In the genomic region with DNA sequence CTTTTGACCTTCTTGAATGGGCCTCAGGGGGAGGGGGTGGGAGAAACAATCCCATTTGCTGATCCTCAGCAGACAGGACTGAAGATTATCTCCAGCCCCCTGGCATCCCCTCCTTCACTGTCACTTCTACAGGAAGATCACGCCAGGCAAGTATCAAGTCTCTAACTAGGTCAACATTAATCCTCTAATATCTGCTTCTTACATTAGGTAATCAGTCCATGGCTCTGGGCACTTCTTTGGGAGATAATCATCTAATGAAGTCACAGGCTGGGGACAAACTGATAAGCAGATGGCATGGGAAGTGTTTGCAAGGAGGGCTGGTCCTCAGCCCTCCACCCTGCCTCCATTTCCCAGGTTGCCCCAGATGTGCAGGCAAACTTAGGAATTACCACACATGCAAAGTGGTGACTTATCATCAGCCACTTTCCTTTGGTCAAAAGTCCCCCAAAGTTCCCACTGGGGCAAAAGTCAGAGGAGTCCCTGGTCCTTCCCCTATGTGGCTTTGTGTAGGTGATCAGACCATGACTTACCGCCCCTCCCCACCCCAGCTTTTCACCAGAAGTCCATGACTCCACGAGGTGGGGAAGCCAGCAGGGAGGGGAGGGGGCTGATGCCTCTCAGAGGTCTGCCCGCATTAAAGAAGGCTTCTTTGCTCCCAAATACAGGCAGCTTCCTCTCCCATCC, we compare ENCODE assay signal across 9 cellular contexts. TPM values are rescaled to one million over a fixed set of nuclear protein-coding genes. Genes with fewer than 3 reads are reported as not detected.
DNase-seq lines count a peak whose midpoint lies in the region; ATAC-seq and TF ChIP-seq lines count a peak whose summit lies in the region.
"Had no signal": no experiment of that assay in that cellular context is flagged by ENCODE, and none has a peak within 500 bp of the region (broad histone marks: within the 10 kb centered on the region; RNA-seq: fewer than 3 reads in every experiment).

No MANE protein-coding gene starts in this region.

- H3K4me3 ChIP-seq in BLaER1 (no peak overlapping the region), mesendoderm (ENCODE audit: low read length) (no peak overlapping the region)
- H3K4me3 ChIP-seq: MG63 had no signal

- ATAC-seq in activated CD8-positive, alpha-beta T cell treated with anti-CD3 and anti-CD28 coated beads for 36 hours = no peak
- ATAC-seq in HG02884 (IDR thresholded peaks at IDR 0.05; ENCODE audit: unreplicated experiment) = no peak

- POLR2A ChIA-PET in activated CD8-positive, alpha-beta T cell treated with anti-CD3 and anti-CD28 coated beads for 36 hours (lab: Charles Lee) = interaction anchor here (1.1 to 67.1 kb wide), 3 partner anchors 9 to 74 kb away, joined by 4 to 2439 read pairs (median 2439); a partner anchor contains a TSS

- H2BK120ac ChIP-seq in mesendoderm (ENCODE audit: low read depth, low read length) = no peak overlapping the region

- H3K36me3 Mint-ChIP-seq in activated CD8-positive, alpha-beta T cell treated with anti-CD3 and anti-CD28 coated beads for 36 hours (ENCODE audit: low read depth) = peaks cover 96% of the 10 kb centered on the region
- peaks cover 6% of the 10 kb centered on the region for H3K36me3 Mint-ChIP-seq in HFFc6 (ENCODE audit: low read depth)

- H3K18ac ChIP-seq in mesendoderm (ENCODE audit: low read length) = no peak overlapping the region

- no peaks in the 10 kb centered on the region for H3K9me3 ChIP-seq in BLaER1
- H3K9me3 ChIP-seq: MG63 had no signal

- no peak overlapping the region for H2BK5ac ChIP-seq in mesendoderm (ENCODE audit: low read length)

- H3K27ac Mint-ChIP-seq in activated CD8-positive, alpha-beta T cell treated with anti-CD3 and anti-CD28 coated beads for 36 hours = peak overlapping the region; percentile 94
- H3K27ac Mint-ChIP-seq in HFFc6 = no peak overlapping the region

- no peak for TF ChIP-seq CTCF in activated CD8-positive, alpha-beta T cell treated with anti-CD3 and anti-CD28 coated beads for 36 hours (IDR thresholded peaks at IDR 0.05)
- TF ChIP-seq CTCF in GM20000 (IDR thresholded peaks at IDR 0.05; ENCODE audit: extremely low read depth, missing control alignments) (no peak), HFFc6 (IDR thresholded peaks at IDR 0.05) (no peak)

- H3K36me3 ChIP-seq in BLaER1 = no peaks in the 10 kb centered on the region
- no peaks in the 10 kb centered on the region for H3K36me3 ChIP-seq in mesendoderm (ENCODE audit: control insufficient read depth, insufficient read depth, low read length)
- H3K36me3 ChIP-seq: MG63 had no signal

- intact Hi-C loops in activated CD8-positive, alpha-beta T cell treated with anti-CD3 and anti-CD28 coated beads for 36 hours (cut with micrococcal nuclease) = no loop called here

- DNase-seq in activated CD8-positive, alpha-beta T cell treated with anti-CD3 and anti-CD28 coated beads for 36 hours = no peak
- DNase-seq in mesendoderm (peak; percentile 46), GM20000 (ENCODE audit: low spot score) (no peak), HFFc6 (no peak), NCI-H2081 treated with DMSO at 0.1 percent for 48 hours (lab: John Stamatoyannopoulos, UW) (no peak)
- DNase-seq: MG63 had no signal

- H4K8ac ChIP-seq in mesendoderm (ENCODE audit: low read depth, low read length) = no peak overlapping the region

- H3K9me3 Mint-ChIP-seq in activated CD8-positive, alpha-beta T cell treated with anti-CD3 and anti-CD28 coated beads for 36 hours = no peaks in the 10 kb centered on the region
- H3K9me3 Mint-ChIP-seq in HFFc6 = no peaks in the 10 kb centered on the region

- CTCF ChIA-PET in activated CD8-positive, alpha-beta T cell treated with anti-CD3 and anti-CD28 coated beads for 36 hours (lab: Charles Lee) = interaction anchor here (0.8 to 7.3 kb wide), 7 partner anchors 11 to 151 kb away, joined by 3 to 59 read pairs (median 3); no protein-coding TSS in a partner anchor

- H3K4me1 Mint-ChIP-seq in activated CD8-positive, alpha-beta T cell treated with anti-CD3 and anti-CD28 coated beads for 36 hours (ENCODE audit: low read depth) = peaks cover 49% of the 10 kb centered on the region
- H3K4me1 Mint-ChIP-seq in HFFc6 (ENCODE audit: low read depth) = peaks cover 52% of the 10 kb centered on the region

- TF ChIP-seq POLR2A in GM18526 (IDR thresholded peaks at IDR 0.05; ENCODE audit: extremely low read depth, insufficient read length) = peak; percentile 41

- H3K4ac ChIP-seq in mesendoderm (ENCODE audit: low read depth, low read length) = no peak overlapping the region

- no CpG with 5 or more reads among the region's 4 CpGs for WGBS in mesendoderm (ENCODE audit: extremely low coverage, insufficient coverage, low lambda C conversion rate)

- no peak overlapping the region for H3K9ac ChIP-seq in BLaER1
- H3K9ac ChIP-seq in mesendoderm (ENCODE audit: low read length) = no peak overlapping the region

- no peak overlapping the region for H3K27ac ChIP-seq in BLaER1
- H3K27ac ChIP-seq in mesendoderm (ENCODE audit: low read depth, low read length) = no peak overlapping the region

- H3K27me3 ChIP-seq in BLaER1 (no peaks in the 10 kb centered on the region), mesendoderm (ENCODE audit: insufficient read depth, low read length, poor library complexity) (no peaks in the 10 kb centered on the region)
- H3K27me3 ChIP-seq: MG63 had no signal

- H4K5ac ChIP-seq in mesendoderm (ENCODE audit: low read length) = no peak overlapping the region

- H3K4me1 ChIP-seq in BLaER1 = peaks cover 27% of the 10 kb centered on the region
- H3K4me1 ChIP-seq in mesendoderm (ENCODE audit: control insufficient read depth, low read depth, low read length) = peaks cover 4% of the 10 kb centered on the region

- no peak overlapping the region for H2AK5ac ChIP-seq in mesendoderm (ENCODE audit: low read length)

- no peak overlapping the region for H3K56ac ChIP-seq in mesendoderm (ENCODE audit: low read length)

- no peak overlapping the region for H2BK15ac ChIP-seq in mesendoderm (replicated peaks; ENCODE audit: low read depth)

- H3K27me3 Mint-ChIP-seq in activated CD8-positive, alpha-beta T cell treated with anti-CD3 and anti-CD28 coated beads for 36 hours = no peaks in the 10 kb centered on the region
- H3K27me3 Mint-ChIP-seq in HFFc6 (ENCODE audit: insufficient read depth) = no peaks in the 10 kb centered on the region

- H3K4me3 Mint-ChIP-seq in activated CD8-positive, alpha-beta T cell treated with anti-CD3 and anti-CD28 coated beads for 36 hours = peak overlapping the region; percentile 88
- no peak overlapping the region for H3K4me3 Mint-ChIP-seq in HFFc6

- H3K23ac ChIP-seq in mesendoderm (ENCODE audit: low read length) = no peak overlapping the region

- no peaks in the 10 kb centered on the region for H4K20me1 ChIP-seq in BLaER1

- no peaks in the 10 kb centered on the region for H3K79me2 ChIP-seq in mesendoderm (ENCODE audit: control insufficient read depth, insufficient read depth, low read length)

- H3K4me2 ChIP-seq in BLaER1 (peak overlapping the region; percentile 1; the same call in 1 of the 2 replicates), mesendoderm (ENCODE audit: low read length) (no peak overlapping the region)

- no peaks in the 10 kb centered on the region for H3K79me1 ChIP-seq in mesendoderm (ENCODE audit: low read length)

RNA-seq across cellular contexts. Expression of a gene that starts 6.0 kb away (rescaled TPM):
- 100 to 1,000 TPM; 147 to 150 TPM for total RNA-seq in activated CD8-positive, alpha-beta T cell treated with anti-CD3 and anti-CD28 coated beads for 36 hours
- polyA plus RNA-seq in mesendoderm (2013, experiment 1 of 2) = 0.29 TPM
- 0.27 TPM for polyA plus RNA-seq in mesendoderm (2013, experiment 2 of 2)
- total RNA-seq in HFFc6 (2021; fragmentation: NEBNext Ultra II Directional; extraction: Animal tissue kit (Norgen Biotek cat#: 25700)) = 1 to 10 TPM in 1 of 6 experiments, under 1 TPM in 5; 0.54 to 1.0 (median 0.87) TPM

RNA-seq across cellular contexts. Expression of a gene that starts 43.6 kb away (rescaled TPM):
- total RNA-seq in activated CD8-positive, alpha-beta T cell treated with anti-CD3 and anti-CD28 coated beads for 36 hours = 100 to 1,000 TPM; 210 to 216 TPM
- 11.6 TPM for polyA plus RNA-seq in mesendoderm (2013, experiment 1 of 2)
- polyA plus RNA-seq in mesendoderm (2013, experiment 2 of 2) = 12.8 TPM
- 10 to 100 TPM; 49.1 to 83.4 (median 75.7) TPM for total RNA-seq in HFFc6 (2021; fragmentation: NEBNext Ultra II Directional; extraction: Animal tissue kit (Norgen Biotek cat#: 25700))

Comparison
In these comparisons a context has a peak if more than half of its experiments do, and no peak if none do; other contexts are left out.
1. RNA of a gene that starts 6.0 kb away (total RNA-seq): 147 to 150 TPM in activated CD8-positive, alpha-beta T cell treated with anti-CD3 and anti-CD28 coated beads for 36 hours; 0.54 to 1.0 TPM in HFFc6; every median in the first group is over 10 times any median in the second.